Comparison of ENCODE assay signal across 14 cellular contexts in genomic region chr2:202681688-202682205, GRCh38. TPM values are rescaled to one million over a fixed set of nuclear protein-coding genes. Genes with fewer than 3 reads are reported as not detected.
DNase-seq lines count a peak whose midpoint lies in the region; ATAC-seq and TF ChIP-seq lines count a peak whose summit lies in the region.
"Had no signal": no experiment of that assay in that cellular context is flagged by ENCODE, and none has a peak within 500 bp of the region (broad histone marks: within the 10 kb centered on the region; RNA-seq: fewer than 3 reads in every experiment).

No MANE protein-coding gene starts in this region.

- no peak overlapping the region for H3K27ac ChIP-seq in right atrium auricular region
- H3K27ac ChIP-seq: Peyer's patch had no signal

- no peak for TF ChIP-seq CTCF in WTC11 (IDR thresholded peaks at IDR 0.05)
- no peak for TF ChIP-seq CTCF in right atrium auricular region (IDR thresholded peaks at IDR 0.05)

- no peaks in the 10 kb centered on the region for H3K27me3 ChIP-seq in right atrium auricular region
- H3K27me3 ChIP-seq: Peyer's patch had no signal

- H3K27me3 Mint-ChIP-seq in WTC11 (ENCODE audit: low read depth), result no peaks in the 10 kb centered on the region
- H3K27me3 Mint-ChIP-seq: B cell had no signal

- peaks cover 0 to 13% of the 10 kb centered on the region in 2 donors for H3K9me3 ChIP-seq in right atrium auricular region
- H3K9me3 ChIP-seq: Peyer's patch had no signal

- H3K36me3 ChIP-seq in right atrium auricular region, result no peaks in the 10 kb centered on the region
- H3K36me3 ChIP-seq: Peyer's patch had no signal

- CTCF ChIA-PET in WTC11 (lab: Charles Lee), result interaction anchor here (1.3 kb wide), 1 partner anchor 93 kb away, joined by 4 read pairs; no protein-coding TSS in a partner anchor

- no peaks in the 10 kb centered on the region for H3K4me1 ChIP-seq in right atrium auricular region
- H3K4me1 ChIP-seq: Peyer's patch had no signal

- peaks cover 34% of the 10 kb centered on the region for H3K4me1 Mint-ChIP-seq in WTC11

- no peak overlapping the region for H3K4me3 ChIP-seq in right atrium auricular region
- H3K4me3 ChIP-seq: K562, Peyer's patch had no signal

- H3K9me3 Mint-ChIP-seq in WTC11, result no peaks in the 10 kb centered on the region

- H3K4me3 Mint-ChIP-seq in WTC11, result peak overlapping the region; percentile 24; the same call in 1 of the 2 replicates
- H3K4me3 Mint-ChIP-seq: B cell had no signal

- no peak overlapping the region for H3K27ac Mint-ChIP-seq in WTC11
- H3K27ac Mint-ChIP-seq: B cell had no signal

- 0 out of 2 replicates have a peak, but pooled peaks cover 2% of the 10 kb centered on the region for H3K36me3 Mint-ChIP-seq in WTC11

- POLR2A ChIA-PET in WTC11 (lab: Charles Lee), result no interaction called here

- DNase-seq in DMS153 treated with DMSO at 0.1 percent for 48 hours (lab: John Stamatoyannopoulos, UW; ENCODE audit: unreplicated experiment), result peak; percentile 30
- DNase-seq in NCI-H2029 (lab: John Stamatoyannopoulos, UW), result peak; percentile 86
- DNase-seq in WTC11 (ENCODE audit: low spot score), result no peak
- peak; percentile 40 for DNase-seq in myocyte (ENCODE audit: low read depth)
- DNase-seq in activated T-cell treated with anti-CD3 and anti-CD28 coated beads, Interleukin-2, amount 50 U/mL, for 48 hours, result no peak
- no peak for DNase-seq in mesenteric fat pad (ENCODE audit: low spot score)
- DNase-seq in right atrium auricular region (ENCODE audit: low spot score), result no peak
- DNase-seq: NCI-H1436 treated with DMSO at 0.1 percent for 48 hours, NCI-H82, Peyer's patch, SIG-M5 had no signal

- ATAC-seq in WTC11, result peak; percentile 25
- ATAC-seq: HCT116, K562 had no signal

TF ChIP-seq in WTC11, 78 proteins besides CTCF, POLR2A, EP300 and RAD21:
- TF ChIP-seq ZNF219 (CRISPR knock-in tag; IDR thresholded peaks at IDR 0.05; ENCODE audit: borderline replicate concordance), result no peak
- no peak for TF ChIP-seq GRHL2 (CRISPR knock-in tag; IDR thresholded peaks at IDR 0.05; ENCODE audit: insufficient replicate concordance, severe bottlenecking)
- TF ChIP-seq, protein P1, sequence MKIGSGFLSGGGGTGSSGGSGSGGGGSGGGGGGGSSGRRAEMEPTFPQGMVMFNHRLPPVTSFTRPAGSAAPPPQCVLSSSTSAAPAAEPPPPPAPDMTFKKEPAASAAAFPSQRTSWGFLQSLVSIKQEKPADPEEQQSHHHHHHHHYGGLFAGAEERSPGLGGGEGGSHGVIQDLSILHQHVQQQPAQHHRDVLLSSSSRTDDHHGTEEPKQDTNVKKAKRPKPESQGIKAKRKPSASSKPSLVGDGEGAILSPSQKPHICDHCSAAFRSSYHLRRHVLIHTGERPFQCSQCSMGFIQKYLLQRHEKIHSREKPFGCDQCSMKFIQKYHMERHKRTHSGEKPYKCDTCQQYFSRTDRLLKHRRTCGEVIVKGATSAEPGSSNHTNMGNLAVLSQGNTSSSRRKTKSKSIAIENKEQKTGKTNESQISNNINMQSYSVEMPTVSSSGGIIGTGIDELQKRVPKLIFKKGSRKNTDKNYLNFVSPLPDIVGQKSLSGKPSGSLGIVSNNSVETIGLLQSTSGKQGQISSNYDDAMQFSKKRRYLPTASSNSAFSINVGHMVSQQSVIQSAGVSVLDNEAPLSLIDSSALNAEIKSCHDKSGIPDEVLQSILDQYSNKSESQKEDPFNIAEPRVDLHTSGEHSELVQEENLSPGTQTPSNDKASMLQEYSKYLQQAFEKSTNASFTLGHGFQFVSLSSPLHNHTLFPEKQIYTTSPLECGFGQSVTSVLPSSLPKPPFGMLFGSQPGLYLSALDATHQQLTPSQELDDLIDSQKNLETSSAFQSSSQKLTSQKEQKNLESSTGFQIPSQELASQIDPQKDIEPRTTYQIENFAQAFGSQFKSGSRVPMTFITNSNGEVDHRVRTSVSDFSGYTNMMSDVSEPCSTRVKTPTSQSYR (CRISPR knock-in tag; IDR thresholded peaks at IDR 0.05), result no peak
- TF ChIP-seq, protein P2, sequence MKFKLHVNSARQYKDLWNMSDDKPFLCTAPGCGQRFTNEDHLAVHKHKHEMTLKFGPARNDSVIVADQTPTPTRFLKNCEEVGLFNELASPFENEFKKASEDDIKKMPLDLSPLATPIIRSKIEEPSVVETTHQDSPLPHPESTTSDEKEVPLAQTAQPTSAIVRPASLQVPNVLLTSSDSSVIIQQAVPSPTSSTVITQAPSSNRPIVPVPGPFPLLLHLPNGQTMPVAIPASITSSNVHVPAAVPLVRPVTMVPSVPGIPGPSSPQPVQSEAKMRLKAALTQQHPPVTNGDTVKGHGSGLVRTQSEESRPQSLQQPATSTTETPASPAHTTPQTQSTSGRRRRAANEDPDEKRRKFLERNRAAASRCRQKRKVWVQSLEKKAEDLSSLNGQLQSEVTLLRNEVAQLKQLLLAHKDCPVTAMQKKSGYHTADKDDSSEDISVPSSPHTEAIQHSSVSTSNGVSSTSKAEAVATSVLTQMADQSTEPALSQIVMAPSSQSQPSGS (CRISPR knock-in tag; IDR thresholded peaks at IDR 0.05; ENCODE audit: borderline replicate concordance, low read depth), result no peak
TF ChIP-seq in WTC11: peak in this region for 0.

RNA-seq across cellular contexts. Expression of gene FAM117B, which starts 47.0 kb away (rescaled TPM):
- total RNA-seq in WTC11 (2021) (18.1 to 23.2 TPM (median 23.1 TPM) in 3 replicates), myocyte (1.3 and 1.9 TPM in 2 replicates), mesenteric fat pad (3.3 TPM), right atrium auricular region (1 to 10 TPM; 3.3 to 5.2 TPM)
- 1.5 TPM for polyA plus RNA-seq in myocyte (2012)

Comparison
In these comparisons a context has a peak if more than half of its experiments do, and no peak if none do; other contexts are left out.
1. DNase-seq: peak in DMS153 treated with DMSO at 0.1 percent for 48 hours (single experiment), NCI-H2029 (single experiment) and myocyte (single experiment); none in WTC11 (single experiment), activated T-cell treated with anti-CD3 and anti-CD28 coated beads, Interleukin-2, amount 50 U/mL, for 48 hours (0 of 2), mesenteric fat pad (single experiment) and right atrium auricular region (single experiment).